ENCODE assay signal across 11 cellular contexts in the genomic region with DNA sequence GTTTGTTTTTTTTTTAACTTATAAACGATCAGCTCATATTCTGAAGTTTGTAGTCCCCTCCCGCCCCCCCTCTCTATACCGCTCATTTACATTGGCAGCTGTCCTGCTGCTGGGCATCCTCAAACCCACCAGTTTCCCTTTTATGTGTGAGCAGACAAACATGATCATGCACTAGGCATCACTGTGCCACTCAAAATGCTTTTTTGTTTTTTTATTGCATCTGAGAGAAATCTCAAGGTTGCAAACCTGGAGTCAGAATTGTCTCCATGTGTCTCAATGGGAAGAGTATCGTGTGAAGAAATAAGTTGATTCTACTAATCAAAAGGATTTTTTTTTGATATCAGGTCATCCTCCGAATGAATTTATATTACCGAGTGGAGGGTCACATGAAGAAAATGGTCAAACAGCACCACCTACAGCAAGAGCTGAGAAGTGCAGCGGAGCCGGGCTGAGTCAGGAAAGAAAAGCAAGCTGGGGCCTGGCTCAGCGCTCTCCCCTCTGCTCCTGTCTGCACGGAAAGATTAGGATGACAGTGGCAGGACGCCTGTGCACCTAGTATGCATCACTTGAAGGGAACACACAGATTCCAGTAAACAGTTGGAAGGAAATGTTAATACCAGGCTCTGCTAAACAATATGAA. TPM values are rescaled to one million over a fixed set of nuclear protein-coding genes. Genes with fewer than 3 reads are reported as not detected.
DNase-seq lines count a peak whose midpoint lies in the region; ATAC-seq and TF ChIP-seq lines count a peak whose summit lies in the region.
"Not testable (repeated sequence)": the region's sequence is repeated elsewhere in the genome, so short reads cannot be mapped to it uniquely, and the experiment has no call there.
"Had no signal": no experiment of that assay in that cellular context is flagged by ENCODE, and none has a peak within 500 bp of the region (broad histone marks: within the 10 kb centered on the region; RNA-seq: fewer than 3 reads in every experiment).

No MANE protein-coding gene starts in this region.

- CTCF ChIA-PET in T-cell (lab: Charles Lee), result not testable (repeated sequence)

- TF ChIP-seq POLR2A in GM18505 (IDR thresholded peaks at IDR 0.05; ENCODE audit: borderline replicate concordance, extremely low read depth, insufficient read depth, insufficient read length), result not testable (repeated sequence)

- POLR2A ChIA-PET in T-cell (lab: Charles Lee), result not testable (repeated sequence)

- not testable (repeated sequence) for H3K36me3 ChIP-seq in lung (ENCODE audit: control insufficient read depth in 2 of 2, insufficient read depth in 2 of 2, low read length in 2 of 2)

- not testable (repeated sequence) for H3K9me3 Mint-ChIP-seq in T-cell; central memory CD8-positive, alpha-beta T cell

- DNase-seq in T-cell; central memory CD8-positive, alpha-beta T cell (ENCODE audit: low spot score in 2 of 2); lung (ENCODE audit: low spot score); stimulated activated naive CD8-positive, alpha-beta T cell treated with anti-CD3 and anti-CD28 coated beads, Interleukin-15, Interleukin-2, amounts not matched to agents 100 U/mL and 50 U/mL, for 24 hours: not testable (repeated sequence)

- not testable (repeated sequence) for H3K36me3 Mint-ChIP-seq in T-cell; central memory CD8-positive, alpha-beta T cell (ENCODE audit: insufficient read depth)

- H3K4me1 ChIP-seq in lung (ENCODE audit: control insufficient read depth in 2 of 2, insufficient read depth in 2 of 2, low read length in 2 of 2), result not testable (repeated sequence)

- WGBS in lung, 2 donors, result 11 to 19% methylated on average over 4 to 5 of the region's 11 CpGs

- H3K27ac Mint-ChIP-seq in T-cell; central memory CD8-positive, alpha-beta T cell (ENCODE audit: low read depth): not testable (repeated sequence)

- H3K9me3 ChIP-seq in lung (ENCODE audit: control insufficient read depth in 2 of 2, insufficient read depth in 1 of 2, low read length in 1 of 2), result not testable (repeated sequence)

- not testable (repeated sequence) for H3K4me3 ChIP-seq in lung

- TF ChIP-seq CTCF in lung (IDR thresholded peaks at IDR 0.05; ENCODE audit: control extremely low read depth, extremely low read depth), result not testable (repeated sequence)

- not testable (repeated sequence) for H3K4me1 Mint-ChIP-seq in T-cell; central memory CD8-positive, alpha-beta T cell

- not testable (repeated sequence) for H3K27me3 ChIP-seq in lung (ENCODE audit: control insufficient read depth, insufficient read depth)

- not testable (repeated sequence) for H3K27me3 Mint-ChIP-seq in T-cell; central memory CD8-positive, alpha-beta T cell

- H3K27ac ChIP-seq in lung (ENCODE audit: low read depth in 1 of 2, low read length in 1 of 2), result not testable (repeated sequence)

- peak; percentile 92 for ATAC-seq in GM18505 (IDR thresholded peaks at IDR 0.05; ENCODE audit: unreplicated experiment)
- peak; percentile 85 for ATAC-seq in GM21360 (IDR thresholded peaks at IDR 0.05; ENCODE audit: unreplicated experiment)
- peak; percentile 66 for ATAC-seq in HG02763 (IDR thresholded peaks at IDR 0.05; ENCODE audit: unreplicated experiment)
- ATAC-seq in HG03354 (IDR thresholded peaks at IDR 0.05; ENCODE audit: poor library complexity, severe bottlenecking, unreplicated experiment), result peak; percentile 89
- peak; percentile 80 to 84 (median 80) for ATAC-seq in T-cell (replicated peaks in 1 of 4)
- ATAC-seq in central memory CD8-positive, alpha-beta T cell (replicated peaks; ENCODE audit: extremely low read depth, poor library complexity, severe bottlenecking), result peak; percentile 84
- peak; percentile 87 for ATAC-seq in lung (ENCODE audit: insufficient read depth, low FRiP score)
- peak; percentile 49 for ATAC-seq in stimulated activated naive CD8-positive, alpha-beta T cell treated with anti-CD3 and anti-CD28 coated beads, Interleukin-15, Interleukin-2, amounts not matched to agents 100 U/mL and 50 U/mL, for 24 hours

- not testable (repeated sequence) for H3K4me3 Mint-ChIP-seq in T-cell; central memory CD8-positive, alpha-beta T cell

RNA-seq across cellular contexts. Expression of a gene that starts 29.7 kb away (rescaled TPM):
- total RNA-seq in T-cell (under 1 TPM in 2 of 5 donors, not detected in 3; 0.16 to 0.35 TPM), lung (1 to 10 TPM in 1 of 2 donors, under 1 TPM in 1; 0.34 to 1.1 TPM)
- under 1 TPM; 0.35 to 0.53 TPM for polyA plus RNA-seq in lung
- total RNA-seq: colonic mucosa, glomerular endothelial cell, vagina had no signal

RNA-seq across cellular contexts. Expression of a gene that starts 59.3 kb away (rescaled TPM):
- total RNA-seq in T-cell (10 to 100 TPM; 10.8 to 37.8 (median 31.6) TPM), lung (10 to 100 TPM; 18.5 to 24.7 TPM)
- 10 to 100 TPM; 13.7 to 24.7 TPM for polyA plus RNA-seq in lung
